Comparison of ENCODE assay signal across 8 cellular contexts in genomic region chr19:2290441-2291184, GRCh38. TPM values are rescaled to one million over a fixed set of nuclear protein-coding genes. Genes with fewer than 3 reads are reported as not detected.
DNase-seq lines count a peak whose midpoint lies in the region; ATAC-seq and TF ChIP-seq lines count a peak whose summit lies in the region.

No MANE protein-coding gene starts in this region.

- peaks cover 0 to 18% (median 0%) of the 10 kb centered on the region in 4 donors for H3K4me1 ChIP-seq in right lobe of liver
- peaks cover 0 to 45% (median 32%) of the 10 kb centered on the region in 3 donors for H3K4me1 ChIP-seq in gastroesophageal sphincter

- H3K36me3 Mint-ChIP-seq in stimulated activated naive CD8-positive, alpha-beta T cell treated with anti-CD3 and anti-CD28 coated beads, Interleukin-15, Interleukin-2, amounts not matched to agents 100 ng/mL and 50 ng/mL, for 24 hours (ENCODE audit: low read depth), result no peaks in the 10 kb centered on the region
- H3K36me3 Mint-ChIP-seq in activated CD4-positive, alpha-beta memory T cell treated with anti-CD3 and anti-CD28 coated beads for 36 hours, result no peaks in the 10 kb centered on the region

- peaks cover 0 to 21% of the 10 kb centered on the region in 2 donors for H3K27me3 ChIP-seq in right lobe of liver
- H3K27me3 ChIP-seq in gastroesophageal sphincter, result peaks cover 61% of the 10 kb centered on the region

- intact Hi-C loops in activated CD4-positive, alpha-beta memory T cell treated with anti-CD3 and anti-CD28 coated beads for 36 hours (cut with micrococcal nuclease), result no loop called here
- intact Hi-C loops in right lobe of liver (cut with DNase I), result no loop called here

- peak overlapping the region; percentile 63 for H3K4me3 Mint-ChIP-seq in stimulated activated naive CD8-positive, alpha-beta T cell treated with anti-CD3 and anti-CD28 coated beads, Interleukin-15, Interleukin-2, amounts not matched to agents 100 ng/mL and 50 ng/mL, for 24 hours
- peak overlapping the region; percentile 69 for H3K4me3 Mint-ChIP-seq in activated CD4-positive, alpha-beta memory T cell treated with anti-CD3 and anti-CD28 coated beads for 36 hours

- no peak for TF ChIP-seq CTCF in right lobe of liver (IDR thresholded peaks at IDR 0.05)
- no peak for TF ChIP-seq CTCF in gastroesophageal sphincter (IDR thresholded peaks at IDR 0.05)
- TF ChIP-seq CTCF in RWPE1 (conservative IDR thresholded peaks at IDR 0.05; ENCODE audit: low read depth), result no peak

- CTCF ChIA-PET in activated CD4-positive, alpha-beta memory T cell treated with anti-CD3 and anti-CD28 coated beads for 36 hours (lab: Charles Lee), result interaction anchor here (0.5 kb wide), 1 partner anchor 14 kb away, joined by 3 read pairs; no protein-coding TSS in a partner anchor
- CTCF ChIA-PET in HEK293T (lab: Yijun Ruan, JAX) (no interaction called here), RWPE1 (lab: Yijun Ruan, JAX) (no interaction called here)

- H3K27ac Mint-ChIP-seq in stimulated activated naive CD8-positive, alpha-beta T cell treated with anti-CD3 and anti-CD28 coated beads, Interleukin-15, Interleukin-2, amounts not matched to agents 100 ng/mL and 50 ng/mL, for 24 hours, result no peak overlapping the region
- H3K27ac Mint-ChIP-seq in activated CD4-positive, alpha-beta memory T cell treated with anti-CD3 and anti-CD28 coated beads for 36 hours, result no peak overlapping the region

- ATAC-seq in stimulated activated naive CD8-positive, alpha-beta T cell treated with anti-CD3 and anti-CD28 coated beads, Interleukin-15, Interleukin-2, amounts not matched to agents 100 U/mL and 50 U/mL, for 24 hours, result no peak
- peak in 1 of 4 donors; percentile 24 for ATAC-seq in right lobe of liver
- ATAC-seq in gastroesophageal sphincter, result no peak

- H3K36me3 ChIP-seq in right lobe of liver, result no peaks in the 10 kb centered on the region
- no peaks in the 10 kb centered on the region for H3K36me3 ChIP-seq in gastroesophageal sphincter

- H3K27ac ChIP-seq in right lobe of liver, result peak overlapping the region in 1 of 3 donors; percentile 47
- H3K27ac ChIP-seq in gastroesophageal sphincter, result peak overlapping the region in 1 of 4 donors; percentile 56
- no peak overlapping the region for H3K27ac ChIP-seq in RWPE1

- no peaks in the 10 kb centered on the region for H3K9me3 Mint-ChIP-seq in stimulated activated naive CD8-positive, alpha-beta T cell treated with anti-CD3 and anti-CD28 coated beads, Interleukin-15, Interleukin-2, amounts not matched to agents 100 ng/mL and 50 ng/mL, for 24 hours
- H3K9me3 Mint-ChIP-seq in activated CD4-positive, alpha-beta memory T cell treated with anti-CD3 and anti-CD28 coated beads for 36 hours, result no peaks in the 10 kb centered on the region

- TF ChIP-seq POLR2A in right lobe of liver (IDR thresholded peaks at IDR 0.05), result no peak
- no peak for TF ChIP-seq POLR2A in gastroesophageal sphincter (IDR thresholded peaks at IDR 0.05)

- peaks cover 39% of the 10 kb centered on the region for H3K4me1 Mint-ChIP-seq in stimulated activated naive CD8-positive, alpha-beta T cell treated with anti-CD3 and anti-CD28 coated beads, Interleukin-15, Interleukin-2, amounts not matched to agents 100 ng/mL and 50 ng/mL, for 24 hours (ENCODE audit: low read depth)
- H3K4me1 Mint-ChIP-seq in activated CD4-positive, alpha-beta memory T cell treated with anti-CD3 and anti-CD28 coated beads for 36 hours (ENCODE audit: low read depth), result peaks cover 21% of the 10 kb centered on the region

- POLR2A ChIA-PET in activated CD4-positive, alpha-beta memory T cell treated with anti-CD3 and anti-CD28 coated beads for 36 hours (lab: Charles Lee), result interaction anchor here (1.3 kb wide), 1 partner anchor 37 kb away, joined by 4 read pairs; the partner anchor contains the start of genes LSM7 and SPPL2B
- POLR2A ChIA-PET in HEK293T (lab: Yijun Ruan, JAX) (no interaction called here), RWPE1 (lab: Yijun Ruan, JAX; ENCODE audit: low non-redundant PET) (no interaction called here)

- WGBS in right lobe of liver (ENCODE audit: insufficient coverage, low coverage, low lambda C conversion rate, missing lambda C conversion rate), result no CpG with 5 or more reads among the region's 82 CpGs
- WGBS in gastroesophageal sphincter (ENCODE audit: low coverage in 1 of 2), 2 donors, result 0 to 5% methylated on average over 7 to 8 of the region's 82 CpGs

- H3K27me3 Mint-ChIP-seq in stimulated activated naive CD8-positive, alpha-beta T cell treated with anti-CD3 and anti-CD28 coated beads, Interleukin-15, Interleukin-2, amounts not matched to agents 100 ng/mL and 50 ng/mL, for 24 hours, result peaks cover 7% of the 10 kb centered on the region
- H3K27me3 Mint-ChIP-seq in activated CD4-positive, alpha-beta memory T cell treated with anti-CD3 and anti-CD28 coated beads for 36 hours, result peaks cover 8% of the 10 kb centered on the region

- H3K4me3 ChIP-seq in right lobe of liver, result peak overlapping the region; percentile 25 to 35 (median 29)
- H3K4me3 ChIP-seq in gastroesophageal sphincter, result peak overlapping the region in 1 of 2 donors; percentile 50

- no peak for TF ChIP-seq EP300 in gastroesophageal sphincter (IDR thresholded peaks at IDR 0.05)

- H3K9me3 ChIP-seq in right lobe of liver (no peaks in the 10 kb centered on the region), gastroesophageal sphincter (no peaks in the 10 kb centered on the region)

- DNase-seq in stimulated activated naive CD8-positive, alpha-beta T cell treated with anti-CD3 and anti-CD28 coated beads, Interleukin-15, Interleukin-2, amounts not matched to agents 100 U/mL and 50 U/mL, for 24 hours, result no peak
- peak; percentile 28 for DNase-seq in activated CD4-positive, alpha-beta memory T cell treated with anti-CD3 and anti-CD28 coated beads for 36 hours
- DNase-seq in right lobe of liver (no peak), HEK293T (ENCODE audit: extremely low spot score) (no peak), RWPE1 (ENCODE audit: low spot score) (no peak), NCI-H446 (lab: John Stamatoyannopoulos, UW) (no peak)

TF ChIP-seq in HEK293T, 16 proteins besides CTCF, POLR2A, EP300 and RAD21:
- TF ChIP-seq TARDBP (IDR thresholded peaks at IDR 0.05) (no peak), FOXM1 (IDR thresholded peaks at IDR 0.05; ENCODE audit: borderline replicate concordance) (no peak), ELF4 (IDR thresholded peaks at IDR 0.05) (no peak), FOXK2 (IDR thresholded peaks at IDR 0.05) (no peak), L3MBTL2 (conservative IDR thresholded peaks at IDR 0.05) (no peak)

RNA-seq across cellular contexts. Expression of gene PEAK3, which starts 8.6 kb away (rescaled TPM):
- not detected for total RNA-seq in activated CD4-positive, alpha-beta memory T cell treated with anti-CD3 and anti-CD28 coated beads for 36 hours
- total RNA-seq in right lobe of liver, result under 1 TPM; 0.07 to 0.49 (median 0.36) TPM
- total RNA-seq in gastroesophageal sphincter, result 1 to 10 TPM in 1 of 4 donors, under 1 TPM in 2, not detected in 1; 0.16 to 1.3 (median 0.27) TPM

RNA-seq across cellular contexts. Expression of gene LINGO3, which starts 17.3 kb away (rescaled TPM):
- total RNA-seq in activated CD4-positive, alpha-beta memory T cell treated with anti-CD3 and anti-CD28 coated beads for 36 hours, result under 1 TPM in 1 of 2 experiments, not detected in 1; 0.10 TPM
- total RNA-seq in right lobe of liver, result not detected
- not detected for total RNA-seq in gastroesophageal sphincter

RNA-seq across cellular contexts. Expression of gene JSRP1, which starts 34.4 kb away (rescaled TPM):
- 1 to 10 TPM in 1 of 2 experiments, under 1 TPM in 1; 0.56 to 1.2 TPM for total RNA-seq in activated CD4-positive, alpha-beta memory T cell treated with anti-CD3 and anti-CD28 coated beads for 36 hours
- under 1 TPM in 3 of 6 experiments, not detected in 3; 0.28 to 0.81 (median 0.42) TPM for total RNA-seq in right lobe of liver
- under 1 TPM in 1 of 4 donors, not detected in 3; 0.37 TPM for total RNA-seq in gastroesophageal sphincter

RNA-seq across cellular contexts. Expression of gene LSM7, which starts 37.8 kb away (rescaled TPM):
- total RNA-seq in activated CD4-positive, alpha-beta memory T cell treated with anti-CD3 and anti-CD28 coated beads for 36 hours, result 100 to 1,000 TPM; 137 to 144 TPM
- total RNA-seq in right lobe of liver, result 10 to 100 TPM; 22.4 to 64.2 (median 28.2) TPM
- 10 to 100 TPM; 52.3 to 86.1 (median 77.7) TPM for total RNA-seq in gastroesophageal sphincter

RNA-seq across cellular contexts. Expression of gene SPPL2B, which starts 37.9 kb away (rescaled TPM):
- total RNA-seq in activated CD4-positive, alpha-beta memory T cell treated with anti-CD3 and anti-CD28 coated beads for 36 hours, result 10 to 100 TPM; 43.8 TPM
- total RNA-seq in right lobe of liver (10 to 100 TPM; 11.8 to 39.8 (median 26.5) TPM), gastroesophageal sphincter (10 to 100 TPM; 18.5 to 32.7 (median 30.9) TPM)
